Comparison of ENCODE assay signal across 1 cellular context in the genomic region with DNA sequence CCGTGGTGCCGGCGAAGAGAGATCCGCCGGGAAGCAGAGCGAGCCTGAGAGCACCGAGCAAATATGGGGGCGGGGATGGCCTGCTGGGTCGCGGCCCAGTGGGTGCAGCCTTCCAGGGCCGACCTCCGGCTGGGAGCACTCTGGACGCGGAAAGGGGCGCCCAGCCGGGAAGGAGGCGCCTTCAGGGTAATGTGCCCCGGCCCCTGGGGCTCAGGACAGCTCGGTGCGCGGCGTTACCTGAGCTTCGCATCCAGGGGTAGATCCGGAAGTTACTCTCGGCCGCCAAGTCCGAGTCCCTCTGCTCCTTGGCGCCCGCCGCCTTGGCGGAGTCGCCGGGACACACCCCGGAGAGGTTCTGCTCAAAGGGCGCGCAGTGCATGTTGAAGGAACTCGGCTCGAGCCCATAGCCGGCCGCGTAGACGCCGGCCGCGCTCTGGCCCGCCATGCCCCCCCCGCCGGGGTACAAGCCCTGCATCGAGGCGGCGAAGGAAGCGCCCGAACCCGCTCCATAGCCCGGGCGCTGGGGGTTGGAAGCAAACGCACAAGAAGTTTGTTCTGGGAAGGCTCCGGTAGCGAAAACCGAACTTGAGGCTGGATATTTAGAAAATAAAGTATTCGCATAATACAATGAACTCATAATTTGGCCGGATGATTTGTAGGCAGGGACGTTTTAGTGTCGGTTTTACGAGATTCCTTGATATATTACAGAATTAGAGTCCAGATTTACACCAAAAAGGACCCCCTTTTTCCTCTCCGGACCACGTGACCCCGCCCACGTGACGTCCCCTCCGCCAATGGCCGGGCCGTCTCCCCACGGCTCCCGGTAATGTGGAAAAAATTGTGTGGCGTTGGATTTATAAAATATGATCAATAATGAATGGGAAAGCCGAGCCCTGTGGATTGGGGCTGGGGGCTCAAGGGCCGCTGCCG.
A peak's percentile ranks its signal among the peaks of the same experiment; 100 is the strongest.
TF ChIP-seq lines count a peak whose summit lies in the region.

A gene (minus strand): TSS at position 736 of the 930 bp plus-strand sequence. CDS start 99 bp downstream, at position 637.

TF ChIP-seq in K562, 482 proteins besides CTCF, POLR2A, EP300 and RAD21 (continued from another document and continues in another):
- TF ChIP-seq, protein P1, sequence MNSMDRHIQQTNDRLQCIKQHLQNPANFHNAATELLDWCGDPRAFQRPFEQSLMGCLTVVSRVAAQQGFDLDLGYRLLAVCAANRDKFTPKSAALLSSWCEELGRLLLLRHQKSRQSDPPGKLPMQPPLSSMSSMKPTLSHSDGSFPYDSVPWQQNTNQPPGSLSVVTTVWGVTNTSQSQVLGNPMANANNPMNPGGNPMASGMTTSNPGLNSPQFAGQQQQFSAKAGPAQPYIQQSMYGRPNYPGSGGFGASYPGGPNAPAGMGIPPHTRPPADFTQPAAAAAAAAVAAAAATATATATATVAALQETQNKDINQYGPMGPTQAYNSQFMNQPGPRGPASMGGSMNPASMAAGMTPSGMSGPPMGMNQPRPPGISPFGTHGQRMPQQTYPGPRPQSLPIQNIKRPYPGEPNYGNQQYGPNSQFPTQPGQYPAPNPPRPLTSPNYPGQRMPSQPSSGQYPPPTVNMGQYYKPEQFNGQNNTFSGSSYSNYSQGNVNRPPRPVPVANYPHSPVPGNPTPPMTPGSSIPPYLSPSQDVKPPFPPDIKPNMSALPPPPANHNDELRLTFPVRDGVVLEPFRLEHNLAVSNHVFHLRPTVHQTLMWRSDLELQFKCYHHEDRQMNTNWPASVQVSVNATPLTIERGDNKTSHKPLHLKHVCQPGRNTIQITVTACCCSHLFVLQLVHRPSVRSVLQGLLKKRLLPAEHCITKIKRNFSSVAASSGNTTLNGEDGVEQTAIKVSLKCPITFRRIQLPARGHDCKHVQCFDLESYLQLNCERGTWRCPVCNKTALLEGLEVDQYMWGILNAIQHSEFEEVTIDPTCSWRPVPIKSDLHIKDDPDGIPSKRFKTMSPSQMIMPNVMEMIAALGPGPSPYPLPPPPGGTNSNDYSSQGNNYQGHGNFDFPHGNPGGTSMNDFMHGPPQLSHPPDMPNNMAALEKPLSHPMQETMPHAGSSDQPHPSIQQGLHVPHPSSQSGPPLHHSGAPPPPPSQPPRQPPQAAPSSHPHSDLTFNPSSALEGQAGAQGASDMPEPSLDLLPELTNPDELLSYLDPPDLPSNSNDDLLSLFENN (IDR thresholded peaks at IDR 0.05; ENCODE audit: low read depth in 2 of 2, low read length in 2 of 2): no peak
- TF ChIP-seq ADNP (tag; IDR thresholded peaks at IDR 0.05): no peak
- TF ChIP-seq IFI16 (CRISPR knock-in tag; IDR thresholded peaks at IDR 0.05): no peak
- TF ChIP-seq FOXJ2 (tag; IDR thresholded peaks at IDR 0.05): no peak
- TF ChIP-seq GTF2E2 (tag; IDR thresholded peaks at IDR 0.05): no peak
- no peak for TF ChIP-seq KAT8 (IDR thresholded peaks at IDR 0.05; ENCODE audit: low read depth)
- TF ChIP-seq, protein P2, sequence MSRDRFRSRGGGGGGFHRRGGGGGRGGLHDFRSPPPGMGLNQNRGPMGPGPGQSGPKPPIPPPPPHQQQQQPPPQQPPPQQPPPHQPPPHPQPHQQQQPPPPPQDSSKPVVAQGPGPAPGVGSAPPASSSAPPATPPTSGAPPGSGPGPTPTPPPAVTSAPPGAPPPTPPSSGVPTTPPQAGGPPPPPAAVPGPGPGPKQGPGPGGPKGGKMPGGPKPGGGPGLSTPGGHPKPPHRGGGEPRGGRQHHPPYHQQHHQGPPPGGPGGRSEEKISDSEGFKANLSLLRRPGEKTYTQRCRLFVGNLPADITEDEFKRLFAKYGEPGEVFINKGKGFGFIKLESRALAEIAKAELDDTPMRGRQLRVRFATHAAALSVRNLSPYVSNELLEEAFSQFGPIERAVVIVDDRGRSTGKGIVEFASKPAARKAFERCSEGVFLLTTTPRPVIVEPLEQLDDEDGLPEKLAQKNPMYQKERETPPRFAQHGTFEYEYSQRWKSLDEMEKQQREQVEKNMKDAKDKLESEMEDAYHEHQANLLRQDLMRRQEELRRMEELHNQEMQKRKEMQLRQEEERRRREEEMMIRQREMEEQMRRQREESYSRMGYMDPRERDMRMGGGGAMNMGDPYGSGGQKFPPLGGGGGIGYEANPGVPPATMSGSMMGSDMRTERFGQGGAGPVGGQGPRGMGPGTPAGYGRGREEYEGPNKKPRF (IDR thresholded peaks at IDR 0.05; ENCODE audit: low read depth, low read length): no peak
- no peak for TF ChIP-seq ZNF695 (CRISPR knock-in tag; IDR thresholded peaks at IDR 0.05)
- TF ChIP-seq NCOA4 (IDR thresholded peaks at IDR 0.05; ENCODE audit: partially characterized antibody): no peak
- TF ChIP-seq, protein P3, sequence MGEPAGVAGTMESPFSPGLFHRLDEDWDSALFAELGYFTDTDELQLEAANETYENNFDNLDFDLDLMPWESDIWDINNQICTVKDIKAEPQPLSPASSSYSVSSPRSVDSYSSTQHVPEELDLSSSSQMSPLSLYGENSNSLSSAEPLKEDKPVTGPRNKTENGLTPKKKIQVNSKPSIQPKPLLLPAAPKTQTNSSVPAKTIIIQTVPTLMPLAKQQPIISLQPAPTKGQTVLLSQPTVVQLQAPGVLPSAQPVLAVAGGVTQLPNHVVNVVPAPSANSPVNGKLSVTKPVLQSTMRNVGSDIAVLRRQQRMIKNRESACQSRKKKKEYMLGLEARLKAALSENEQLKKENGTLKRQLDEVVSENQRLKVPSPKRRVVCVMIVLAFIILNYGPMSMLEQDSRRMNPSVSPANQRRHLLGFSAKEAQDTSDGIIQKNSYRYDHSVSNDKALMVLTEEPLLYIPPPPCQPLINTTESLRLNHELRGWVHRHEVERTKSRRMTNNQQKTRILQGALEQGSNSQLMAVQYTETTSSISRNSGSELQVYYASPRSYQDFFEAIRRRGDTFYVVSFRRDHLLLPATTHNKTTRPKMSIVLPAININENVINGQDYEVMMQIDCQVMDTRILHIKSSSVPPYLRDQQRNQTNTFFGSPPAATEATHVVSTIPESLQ (CRISPR knock-in tag; IDR thresholded peaks at IDR 0.05): no peak
- no peak for TF ChIP-seq RBM34 (IDR thresholded peaks at IDR 0.05; ENCODE audit: borderline replicate concordance, insufficient read depth, low read length)
- TF ChIP-seq IRF2 (CRISPR knock-in tag; IDR thresholded peaks at IDR 0.05): no peak
- no peak for TF ChIP-seq CBX8 (IDR thresholded peaks at IDR 0.05; ENCODE audit: borderline replicate concordance, extremely low read depth, low read depth, low read length, poor library complexity, severe bottlenecking)
- 0 out of 2 replicates have a peak, but pooled peaks have one; percentile 34 for TF ChIP-seq E2F3 (CRISPR knock-in tag; IDR thresholded peaks at IDR 0.05)
- no peak for TF ChIP-seq NR2C2 (CRISPR knock-in tag; IDR thresholded peaks at IDR 0.05)
- peak; percentile 34; the same call in 1 of the 2 replicates for TF ChIP-seq NR2C2 (tag; IDR thresholded peaks at IDR 0.05)
- TF ChIP-seq ETS2 (tag; IDR thresholded peaks at IDR 0.05; ENCODE audit: borderline replicate concordance, poor library complexity, severe bottlenecking): no peak
- TF ChIP-seq, protein P4, sequence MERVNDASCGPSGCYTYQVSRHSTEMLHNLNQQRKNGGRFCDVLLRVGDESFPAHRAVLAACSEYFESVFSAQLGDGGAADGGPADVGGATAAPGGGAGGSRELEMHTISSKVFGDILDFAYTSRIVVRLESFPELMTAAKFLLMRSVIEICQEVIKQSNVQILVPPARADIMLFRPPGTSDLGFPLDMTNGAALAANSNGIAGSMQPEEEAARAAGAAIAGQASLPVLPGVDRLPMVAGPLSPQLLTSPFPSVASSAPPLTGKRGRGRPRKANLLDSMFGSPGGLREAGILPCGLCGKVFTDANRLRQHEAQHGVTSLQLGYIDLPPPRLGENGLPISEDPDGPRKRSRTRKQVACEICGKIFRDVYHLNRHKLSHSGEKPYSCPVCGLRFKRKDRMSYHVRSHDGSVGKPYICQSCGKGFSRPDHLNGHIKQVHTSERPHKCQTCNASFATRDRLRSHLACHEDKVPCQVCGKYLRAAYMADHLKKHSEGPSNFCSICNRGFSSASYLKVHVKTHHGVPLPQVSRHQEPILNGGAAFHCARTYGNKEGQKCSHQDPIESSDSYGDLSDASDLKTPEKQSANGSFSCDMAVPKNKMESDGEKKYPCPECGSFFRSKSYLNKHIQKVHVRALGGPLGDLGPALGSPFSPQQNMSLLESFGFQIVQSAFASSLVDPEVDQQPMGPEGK (CRISPR knock-in tag; IDR thresholded peaks at IDR 0.05; ENCODE audit: borderline replicate concordance): no peak
- TF ChIP-seq, protein P5, sequence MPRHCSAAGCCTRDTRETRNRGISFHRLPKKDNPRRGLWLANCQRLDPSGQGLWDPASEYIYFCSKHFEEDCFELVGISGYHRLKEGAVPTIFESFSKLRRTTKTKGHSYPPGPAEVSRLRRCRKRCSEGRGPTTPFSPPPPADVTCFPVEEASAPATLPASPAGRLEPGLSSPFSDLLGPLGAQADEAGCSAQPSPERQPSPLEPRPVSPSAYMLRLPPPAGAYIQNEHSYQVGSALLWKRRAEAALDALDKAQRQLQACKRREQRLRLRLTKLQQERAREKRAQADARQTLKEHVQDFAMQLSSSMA (CRISPR knock-in tag; IDR thresholded peaks at IDR 0.05): no peak
- no peak for TF ChIP-seq ATF7 (IDR thresholded peaks at IDR 0.05)
- peak; percentile 64 for TF ChIP-seq NFYB (IDR thresholded peaks at IDR 0.05; ENCODE audit: extremely low read depth, insufficient read length)
- no peak for TF ChIP-seq ZNF707 (CRISPR knock-in tag; conservative IDR thresholded peaks at IDR 0.05)
- TF ChIP-seq MECOM (CRISPR knock-in tag; IDR thresholded peaks at IDR 0.05): no peak
- TF ChIP-seq ZZZ3 (IDR thresholded peaks at IDR 0.05): no peak
- no peak for TF ChIP-seq MAFG (tag; conservative IDR thresholded peaks at IDR 0.05)
- no peak for TF ChIP-seq PHF20 (IDR thresholded peaks at IDR 0.05; ENCODE audit: partially characterized antibody)
- TF ChIP-seq MIER1 (IDR thresholded peaks at IDR 0.05; ENCODE audit: low read depth): no peak; the same call in 1 of the 2 replicates
- no peak for TF ChIP-seq HEY1 (CRISPR knock-in tag; IDR thresholded peaks at IDR 0.05; ENCODE audit: borderline replicate concordance)
- TF ChIP-seq SRSF9 (IDR thresholded peaks at IDR 0.05; ENCODE audit: borderline replicate concordance, low read depth, low read length): no peak
- TF ChIP-seq HMG20A (CRISPR knock-in tag; conservative IDR thresholded peaks at IDR 0.05): no peak
- TF ChIP-seq ZNF586 (CRISPR knock-in tag; conservative IDR thresholded peaks at IDR 0.05): no peak
- TF ChIP-seq NFIC (IDR thresholded peaks at IDR 0.05): peak; percentile 71
- TF ChIP-seq HMG20B (CRISPR knock-in tag; IDR thresholded peaks at IDR 0.05): no peak
- TF ChIP-seq, protein P6, sequence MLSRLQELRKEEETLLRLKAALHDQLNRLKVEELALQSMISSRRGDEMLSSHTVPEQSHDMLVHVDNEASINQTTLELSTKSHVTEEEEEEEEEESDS (CRISPR knock-in tag; IDR thresholded peaks at IDR 0.05): no peak
- TF ChIP-seq ZNF324 (CRISPR knock-in tag; IDR thresholded peaks at IDR 0.05): no peak
- no peak for TF ChIP-seq ZNF311 (CRISPR knock-in tag; IDR thresholded peaks at IDR 0.05)
- TF ChIP-seq GATA2 (CRISPR knock-in tag; IDR thresholded peaks at IDR 0.05): no peak
- TF ChIP-seq ZC3H8 (IDR thresholded peaks at IDR 0.05): no peak
- no peak for TF ChIP-seq ZNF347 (CRISPR knock-in tag; IDR thresholded peaks at IDR 0.05; ENCODE audit: low read depth)
- TF ChIP-seq TAL1 (IDR thresholded peaks at IDR 0.05): no peak
- no peak for TF ChIP-seq DACH1 (IDR thresholded peaks at IDR 0.05; ENCODE audit: partially characterized antibody)
- TF ChIP-seq, protein P7, sequence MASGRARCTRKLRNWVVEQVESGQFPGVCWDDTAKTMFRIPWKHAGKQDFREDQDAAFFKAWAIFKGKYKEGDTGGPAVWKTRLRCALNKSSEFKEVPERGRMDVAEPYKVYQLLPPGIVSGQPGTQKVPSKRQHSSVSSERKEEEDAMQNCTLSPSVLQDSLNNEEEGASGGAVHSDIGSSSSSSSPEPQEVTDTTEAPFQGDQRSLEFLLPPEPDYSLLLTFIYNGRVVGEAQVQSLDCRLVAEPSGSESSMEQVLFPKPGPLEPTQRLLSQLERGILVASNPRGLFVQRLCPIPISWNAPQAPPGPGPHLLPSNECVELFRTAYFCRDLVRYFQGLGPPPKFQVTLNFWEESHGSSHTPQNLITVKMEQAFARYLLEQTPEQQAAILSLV (tag; IDR thresholded peaks at IDR 0.05): no peak
- TF ChIP-seq HNRNPLL (IDR thresholded peaks at IDR 0.05; ENCODE audit: low read depth, low read length, poor library complexity, severe bottlenecking): peak; percentile 39
- TF ChIP-seq, protein P8, sequence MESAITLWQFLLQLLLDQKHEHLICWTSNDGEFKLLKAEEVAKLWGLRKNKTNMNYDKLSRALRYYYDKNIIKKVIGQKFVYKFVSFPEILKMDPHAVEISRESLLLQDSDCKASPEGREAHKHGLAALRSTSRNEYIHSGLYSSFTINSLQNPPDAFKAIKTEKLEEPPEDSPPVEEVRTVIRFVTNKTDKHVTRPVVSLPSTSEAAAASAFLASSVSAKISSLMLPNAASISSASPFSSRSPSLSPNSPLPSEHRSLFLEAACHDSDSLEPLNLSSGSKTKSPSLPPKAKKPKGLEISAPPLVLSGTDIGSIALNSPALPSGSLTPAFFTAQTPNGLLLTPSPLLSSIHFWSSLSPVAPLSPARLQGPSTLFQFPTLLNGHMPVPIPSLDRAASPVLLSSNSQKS (CRISPR knock-in tag; IDR thresholded peaks at IDR 0.05): no peak
- TF ChIP-seq MAFF (IDR thresholded peaks at IDR 0.05; ENCODE audit: low read length): no peak
- no peak for TF ChIP-seq ZNF778 (CRISPR knock-in tag; IDR thresholded peaks at IDR 0.05)
- TF ChIP-seq LARP7 (IDR thresholded peaks at IDR 0.05): no peak
- no peak for TF ChIP-seq JUN (IDR thresholded peaks at IDR 0.05; ENCODE audit: borderline replicate concordance, low read depth, low read length)
- no peak for TF ChIP-seq JUN (CRISPR knock-in tag; IDR thresholded peaks at IDR 0.05; ENCODE audit: borderline replicate concordance)
- TF ChIP-seq PCBP1 (IDR thresholded peaks at IDR 0.05; ENCODE audit: low read depth, low read length, poor library complexity, severe bottlenecking): peak; percentile 79
- peak; percentile 63 for TF ChIP-seq RBBP5 (IDR thresholded peaks at IDR 0.05; ENCODE audit: borderline replicate concordance, insufficient read depth, low read length, poor library complexity, severe bottlenecking)
- TF ChIP-seq MAZ (CRISPR knock-in tag; conservative IDR thresholded peaks at IDR 0.05 in 1 of 2, IDR thresholded peaks at IDR 0.05 in 1 of 2): peak; percentile 26 to 59; a peak in 3 of 4 replicates
- TF ChIP-seq ZNF780A (CRISPR knock-in tag; IDR thresholded peaks at IDR 0.05): no peak
- no peak for TF ChIP-seq NONO (IDR thresholded peaks at IDR 0.05; ENCODE audit: low read depth in 2 of 2, low read length in 1 of 2)
- no peak for TF ChIP-seq SMARCA4 (IDR thresholded peaks at IDR 0.05)
- no peak for TF ChIP-seq CHD4 (IDR thresholded peaks at IDR 0.05; ENCODE audit: insufficient read depth, insufficient replicate concordance, low read depth, low read length, poor library complexity, severe bottlenecking)
- no peak for TF ChIP-seq ZNF274 (IDR thresholded peaks at IDR 0.05; ENCODE audit: borderline replicate concordance, low read depth, low read length)
- TF ChIP-seq, protein P9, sequence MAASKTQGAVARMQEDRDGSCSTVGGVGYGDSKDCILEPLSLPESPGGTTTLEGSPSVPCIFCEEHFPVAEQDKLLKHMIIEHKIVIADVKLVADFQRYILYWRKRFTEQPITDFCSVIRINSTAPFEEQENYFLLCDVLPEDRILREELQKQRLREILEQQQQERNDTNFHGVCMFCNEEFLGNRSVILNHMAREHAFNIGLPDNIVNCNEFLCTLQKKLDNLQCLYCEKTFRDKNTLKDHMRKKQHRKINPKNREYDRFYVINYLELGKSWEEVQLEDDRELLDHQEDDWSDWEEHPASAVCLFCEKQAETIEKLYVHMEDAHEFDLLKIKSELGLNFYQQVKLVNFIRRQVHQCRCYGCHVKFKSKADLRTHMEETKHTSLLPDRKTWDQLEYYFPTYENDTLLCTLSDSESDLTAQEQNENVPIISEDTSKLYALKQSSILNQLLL (CRISPR knock-in tag; IDR thresholded peaks at IDR 0.05; ENCODE audit: borderline replicate concordance): no peak
- no peak for TF ChIP-seq ARID2 (IDR thresholded peaks at IDR 0.05)
